13 cellular contexts compared by ENCODE assay signal in the genomic region with DNA sequence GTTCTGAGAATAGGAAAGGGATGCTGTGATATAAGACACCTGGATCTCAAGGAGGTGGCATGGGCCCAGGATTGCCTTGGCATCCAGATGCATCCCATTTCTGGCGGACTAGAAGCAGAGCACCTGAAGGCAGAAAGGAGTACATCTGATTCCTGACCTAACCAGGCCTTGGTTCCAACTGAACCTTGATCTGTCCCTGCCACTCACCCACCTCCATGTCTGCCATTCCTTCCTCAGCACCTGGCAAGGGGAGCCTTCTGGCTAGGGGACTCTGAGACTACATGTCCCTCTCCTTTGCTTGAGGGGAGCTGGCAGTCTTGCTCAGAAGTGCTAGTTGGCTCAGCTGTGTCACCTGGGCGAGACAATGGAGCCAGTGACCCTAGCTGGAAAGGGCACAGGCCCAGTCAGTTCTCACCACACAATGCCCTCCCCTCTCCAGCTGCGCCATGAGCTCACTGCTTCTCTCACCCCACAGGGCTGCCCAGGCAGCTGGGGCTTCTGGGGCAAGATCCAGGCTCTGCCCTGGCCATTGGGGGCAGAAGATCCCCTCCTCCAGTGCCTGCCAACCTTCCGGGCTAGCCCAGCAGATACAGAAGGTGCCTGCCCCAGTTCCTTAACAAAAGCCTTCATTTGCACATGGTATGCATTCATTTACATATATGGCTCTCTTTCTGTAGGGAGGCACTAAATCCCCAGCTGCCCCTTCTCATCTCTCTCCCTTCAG. TPM values are rescaled to one million over a fixed set of nuclear protein-coding genes. Genes with fewer than 3 reads are reported as not detected.
DNase-seq lines count a peak whose midpoint lies in the region; ATAC-seq, FAIRE-seq and TF ChIP-seq lines count a peak whose summit lies in the region.
"Had no signal": no experiment of that assay in that cellular context is flagged by ENCODE, and none has a peak within 500 bp of the region (broad histone marks: within the 10 kb centered on the region; RNA-seq: fewer than 3 reads in every experiment).

No MANE protein-coding gene starts in this region.

- no peak overlapping the region for H3K9ac ChIP-seq in mammary epithelial cell (ENCODE audit: insufficient read depth, low read length)
- H3K9ac ChIP-seq in mesendoderm (ENCODE audit: low read length) = peak overlapping the region; percentile 10

- H3K27ac ChIP-seq in breast epithelium (peak overlapping the region; percentile 90 to 91), mammary epithelial cell (ENCODE audit: insufficient read depth, low read depth, low read length) (no peak overlapping the region), mesendoderm (ENCODE audit: low read depth, low read length) (peak overlapping the region; percentile 3), Peyer's patch (peak overlapping the region in 1 of 4 donors; percentile 21)

- peak overlapping the region; percentile 7 for H2BK5ac ChIP-seq in mesendoderm (ENCODE audit: low read length)

- CTCF ChIA-PET in mammary epithelial cell (lab: Charles Lee; ENCODE audit: low non-redundant PET) = no interaction called here

- no TSS peak for BruUV-seq in mammary epithelial cell (replicated peaks; lab: Mats Ljungman, UMichigan)

- no peak overlapping the region for H3K23ac ChIP-seq in mesendoderm (ENCODE audit: low read length)

- TF ChIP-seq POLR2A in breast epithelium (IDR thresholded peaks at IDR 0.05) (no peak), Peyer's patch (IDR thresholded peaks at IDR 0.05) (no peak)

- peak; percentile 32 for FAIRE-seq in urothelium cell line (lab: Jason Lieb, UNC)

- H4K5ac ChIP-seq in mesendoderm (ENCODE audit: low read length) = no peak overlapping the region

- no peak overlapping the region for H2BK15ac ChIP-seq in mesendoderm (replicated peaks; ENCODE audit: low read depth)

- no peaks in the 10 kb centered on the region for H3K9me3 ChIP-seq in breast epithelium
- no peaks in the 10 kb centered on the region for H3K9me3 ChIP-seq in mammary epithelial cell (replicated peaks; ENCODE audit: insufficient read depth, low read length)
- no peaks in the 10 kb centered on the region for H3K9me3 ChIP-seq in Peyer's patch
- H3K9me3 ChIP-seq: gastroesophageal sphincter had no signal

- H4K8ac ChIP-seq in mesendoderm (ENCODE audit: low read depth, low read length) = no peak overlapping the region

- in situ Hi-C loops in mammary epithelial cell (cut with MboI; ENCODE audit: low sequenced_read_pairs in 2 of 2) = loop anchor here in 1 of 2 donors (25.0 kb wide), 1 partner anchor 317 kb away; a partner anchor contains a TSS

- 94% methylated on average over 2 of the region's 4 CpGs for WGBS in mammary epithelial cell (ENCODE audit: low coverage, missing lambda C conversion rate)
- WGBS in mesendoderm (ENCODE audit: extremely low coverage, insufficient coverage, low lambda C conversion rate) = no CpG with 5 or more reads among the region's 4 CpGs

- H4K20me1 ChIP-seq in mammary epithelial cell (ENCODE audit: insufficient read depth, low read length) = no peaks in the 10 kb centered on the region

- H3K4me2 ChIP-seq in mammary epithelial cell (ENCODE audit: insufficient read depth, low read depth, low read length) (no peak overlapping the region), mesendoderm (ENCODE audit: low read length) (no peak overlapping the region)

- H3K79me1 ChIP-seq in mesendoderm (ENCODE audit: low read length) = peaks cover 9% of the 10 kb centered on the region

- no peak overlapping the region for H3K18ac ChIP-seq in mesendoderm (ENCODE audit: low read length)

- H3K27me3 ChIP-seq in breast epithelium (no peaks in the 10 kb centered on the region), mammary epithelial cell (ENCODE audit: insufficient read depth, low read length) (no peaks in the 10 kb centered on the region), mesendoderm (ENCODE audit: insufficient read depth, low read length, poor library complexity) (no peaks in the 10 kb centered on the region), Peyer's patch (no peaks in the 10 kb centered on the region)
- H3K27me3 ChIP-seq: gastroesophageal sphincter had no signal

- dilution Hi-C loops in mammary epithelial cell (cut with HindIII; ENCODE audit: low sequenced_read_pairs) = no loop called here

- H3K4ac ChIP-seq in mesendoderm (ENCODE audit: low read depth, low read length) = no peak overlapping the region

- H3K36me3 ChIP-seq in breast epithelium (no peaks in the 10 kb centered on the region), mammary epithelial cell (ENCODE audit: insufficient read depth, low read length) (no peaks in the 10 kb centered on the region), mesendoderm (ENCODE audit: control insufficient read depth, insufficient read depth, low read length) (peaks cover 1% of the 10 kb centered on the region), Peyer's patch (peaks cover 0 to 40% (median 0%) of the 10 kb centered on the region in 3 donors)

- H2AK5ac ChIP-seq in mesendoderm (ENCODE audit: low read length) = peak overlapping the region; percentile 2

- intact Hi-C loops in breast epithelium (cut with DNase I; ENCODE audit: low total_unique reads) (loop anchor here (1.0 to 2.0 kb wide), 2 partner anchors 38 to 313 kb away; no protein-coding TSS in a partner anchor), mammary epithelial cell (cut with micrococcal nuclease) (no loop called here)

- DNase-seq in breast epithelium (ENCODE audit: low spot score in 2 of 2) (no peak), mammary epithelial cell (no peak), anterior cingulate cortex (lab: John Stamatoyannopoulos, UW) (peak in 45 of 58 donors; percentile 20 to 93 (median 72)), mesendoderm (peak; percentile 68), urothelium cell line (ENCODE audit: low spot score) (no peak), Peyer's patch (no peak), NCI-H1092 treated with DMSO at 0.1 percent for 48 hours (lab: John Stamatoyannopoulos, UW) (no peak)
- DNase-seq: NCI-H446, SW 1271 had no signal

- no peak overlapping the region for H2BK120ac ChIP-seq in mesendoderm (ENCODE audit: low read depth, low read length)

- H2AFZ ChIP-seq in mammary epithelial cell (ENCODE audit: low read depth, low read length) = no peak overlapping the region

- H3K4me1 ChIP-seq in breast epithelium (peaks cover 14 to 21% of the 10 kb centered on the region in 2 donors), mammary epithelial cell (ENCODE audit: insufficient read depth, low read length) (peaks cover 24% of the 10 kb centered on the region), mesendoderm (ENCODE audit: control insufficient read depth, low read depth, low read length) (peaks cover 25% of the 10 kb centered on the region), Peyer's patch (peaks cover 5 to 54% (median 18%) of the 10 kb centered on the region in 4 donors)

- no peak overlapping the region for H3K4me3 ChIP-seq in breast epithelium
- H3K4me3 ChIP-seq in mammary epithelial cell (replicated peaks in 1 of 3; ENCODE audit: insufficient read depth in 1 of 3, low read depth in 2 of 3, low read length in 3 of 3) = no peak overlapping the region
- no peak overlapping the region for H3K4me3 ChIP-seq in mesendoderm (ENCODE audit: low read length)
- H3K4me3 ChIP-seq in Peyer's patch = no peak overlapping the region
- H3K4me3 ChIP-seq: gastroesophageal sphincter, K562 had no signal

- peaks cover 9% of the 10 kb centered on the region for H3K79me2 ChIP-seq in mammary epithelial cell (ENCODE audit: insufficient read depth, low read length)
- H3K79me2 ChIP-seq in mesendoderm (ENCODE audit: control insufficient read depth, insufficient read depth, low read length) = peaks cover 9% of the 10 kb centered on the region

- ATAC-seq in GM19023 (IDR thresholded peaks at IDR 0.05; ENCODE audit: unreplicated experiment) = no peak
- ATAC-seq: gastroesophageal sphincter, K562 had no signal

- peak overlapping the region; percentile 80 for H3K56ac ChIP-seq in mesendoderm (ENCODE audit: low read length)

- TF ChIP-seq CTCF in breast epithelium (IDR thresholded peaks at IDR 0.05) (no peak), mammary epithelial cell (conservative IDR thresholded peaks at IDR 0.05 in 1 of 2, IDR thresholded peaks at IDR 0.05 in 1 of 2; ENCODE audit: extremely low read depth in 1 of 2, insufficient read depth in 1 of 2, low read depth in 1 of 2, low read length in 2 of 2) (no peak), Peyer's patch (IDR thresholded peaks at IDR 0.05) (no peak)

RNA-seq across cellular contexts. Expression of a gene that starts 2.9 kb away (rescaled TPM):
- total RNA-seq in breast epithelium = 10 to 100 TPM; 21.0 to 35.7 (median 24.5) TPM
- total RNA-seq in mammary epithelial cell = 10 to 100 TPM; 28.7 to 34.2 TPM
- 22.8 TPM for polyA plus RNA-seq in mammary epithelial cell
- polyA minus RNA-seq in mammary epithelial cell = 23.9 TPM
- polyA plus RNA-seq in mesendoderm (2013, experiment 1 of 2) = 22.0 TPM
- polyA plus RNA-seq in mesendoderm (2013, experiment 2 of 2) = 20.7 TPM
- 10 to 100 TPM; 20.6 to 65.3 (median 38.9) TPM for total RNA-seq in Peyer's patch

RNA-seq across cellular contexts. Expression of a gene that starts 14.2 kb away (rescaled TPM):
- total RNA-seq in breast epithelium (not detected), mammary epithelial cell (not detected), Peyer's patch (not detected)
- polyA plus RNA-seq in mammary epithelial cell = not detected
- not detected for polyA minus RNA-seq in mammary epithelial cell
- 0.01 TPM for polyA plus RNA-seq in mesendoderm (2013, experiment 1 of 2)
- 0.04 TPM for polyA plus RNA-seq in mesendoderm (2013, experiment 2 of 2)
- total RNA-seq: dermis microvascular lymphatic vessel endothelial cell, gastroesophageal sphincter, K562 had no signal
- polyA plus RNA-seq: K562 had no signal

RNA-seq across cellular contexts. Expression of a gene that starts 20.0 kb away (rescaled TPM):
- total RNA-seq in breast epithelium = 100 to 1,000 TPM in 1 of 3 donors, 1 to 10 TPM in 2; 3.9 to 229 (median 6.4) TPM
- under 1 TPM in 1 of 2 donors, not detected in 1; under 0.01 TPM for total RNA-seq in mammary epithelial cell
- not detected for polyA plus RNA-seq in mammary epithelial cell
- not detected for polyA minus RNA-seq in mammary epithelial cell
- 4.3 TPM for polyA plus RNA-seq in mesendoderm (2013, experiment 1 of 2)
- 4.0 TPM for polyA plus RNA-seq in mesendoderm (2013, experiment 2 of 2)
- total RNA-seq in Peyer's patch = 1 to 10 TPM; 2.3 to 7.4 (median 6.0) TPM
- total RNA-seq: dermis microvascular lymphatic vessel endothelial cell had no signal

RNA-seq across cellular contexts. Expression of a gene that starts 25.6 kb away (rescaled TPM):
- total RNA-seq in breast epithelium = under 1 TPM in 1 of 3 donors, not detected in 2; 0.15 TPM
- total RNA-seq in mammary epithelial cell = not detected
- polyA plus RNA-seq in mammary epithelial cell = not detected
- not detected for polyA minus RNA-seq in mammary epithelial cell
- polyA plus RNA-seq in mesendoderm (2013, experiment 1 of 2) = 0.45 TPM
- 0.35 TPM for polyA plus RNA-seq in mesendoderm (2013, experiment 2 of 2)
- not detected for total RNA-seq in Peyer's patch
- total RNA-seq: dermis microvascular lymphatic vessel endothelial cell, gastroesophageal sphincter, K562 had no signal

RNA-seq across cellular contexts. Expression of a gene that starts 55.9 kb away (rescaled TPM):
- total RNA-seq in breast epithelium = 1 to 10 TPM in 1 of 3 donors, not detected in 2; 4.5 TPM
- under 1 TPM in 1 of 2 donors, not detected in 1; under 0.01 TPM for total RNA-seq in mammary epithelial cell
- not detected for polyA plus RNA-seq in mammary epithelial cell
- polyA minus RNA-seq in mammary epithelial cell = not detected
- polyA plus RNA-seq in mesendoderm (2013, experiment 1 of 2) = 0.56 TPM
- 0.42 TPM for polyA plus RNA-seq in mesendoderm (2013, experiment 2 of 2)
- under 1 TPM in 1 of 4 donors, not detected in 3; 0.57 TPM for total RNA-seq in Peyer's patch
- total RNA-seq: dermis microvascular lymphatic vessel endothelial cell, K562 had no signal

Comparison
In these comparisons a context has a peak if more than half of its experiments do, and no peak if none do; other contexts are left out.
1. DNase-seq: peak in anterior cingulate cortex (45 of 58) and mesendoderm (single experiment); none in breast epithelium (0 of 2), mammary epithelial cell (single experiment), urothelium cell line (single experiment), Peyer's patch (0 of 3) and NCI-H1092 treated with DMSO at 0.1 percent for 48 hours (single experiment).